ENCODE assay signal across 10 cellular contexts in the genomic region with DNA sequence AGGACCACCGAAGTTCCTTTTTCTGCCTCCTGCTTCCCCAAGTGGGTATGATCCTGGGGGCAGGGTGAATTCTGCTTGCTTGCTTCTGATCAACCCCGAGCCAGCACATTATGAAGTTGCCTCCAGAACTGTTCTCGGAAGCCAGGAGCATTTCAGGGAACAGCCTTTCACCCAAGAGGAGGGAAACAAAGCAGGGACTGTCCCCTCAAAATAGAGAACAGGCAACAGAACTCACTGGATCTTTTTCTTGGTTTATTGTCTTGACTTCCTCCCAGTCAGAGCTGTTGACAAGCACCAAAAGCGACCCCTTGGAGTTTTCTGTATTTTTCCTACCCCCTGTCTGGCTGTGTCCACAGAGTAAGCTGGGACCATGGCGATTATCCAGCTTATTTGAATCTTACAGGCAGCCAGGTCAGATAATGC.
A peak's percentile ranks its signal among the peaks of the same experiment; 100 is the strongest.
DNase-seq lines count a peak whose midpoint lies in the region; ATAC-seq, FAIRE-seq and TF ChIP-seq lines count a peak whose summit lies in the region.
"Had no signal": no experiment of that assay in that cellular context is flagged by ENCODE, and none has a peak within 500 bp of the region (broad histone marks: within the 10 kb centered on the region; RNA-seq: fewer than 3 reads in every experiment).

No MANE protein-coding gene starts in this region.

- H3K14ac ChIP-seq in H1 (ENCODE audit: insufficient read length) (no peak overlapping the region), trophoblast cell (ENCODE audit: low read length) (no peak overlapping the region)

- TF ChIP-seq POLR2A in Peyer's patch (IDR thresholded peaks at IDR 0.05) (no peak), H1 (IDR thresholded peaks at IDR 0.05; ENCODE audit: control extremely low read depth in 1 of 2, low read depth in 2 of 2, low read length in 2 of 2) (no peak)

- no peak overlapping the region for H2BK15ac ChIP-seq in H1 (ENCODE audit: low read length)

- H2AFZ ChIP-seq in H1 (ENCODE audit: low read length) (peak overlapping the region; percentile 93), trophoblast cell (ENCODE audit: insufficient read depth, low read length, poor library complexity) (peak overlapping the region; percentile 2)

- H3K79me1 ChIP-seq in H1 (ENCODE audit: low read depth, low read length) (no peaks in the 10 kb centered on the region), trophoblast cell (ENCODE audit: low read length) (peaks cover 5% of the 10 kb centered on the region)

- POLR2A ChIA-PET in H1 (lab: Charles Lee; ENCODE audit: partially characterized antibody) = no interaction called here

- H2BK120ac ChIP-seq in H1 (replicated peaks; ENCODE audit: low read depth, low read length) = no peak overlapping the region
- H2BK120ac ChIP-seq in trophoblast cell (ENCODE audit: insufficient read depth, low read length, poor library complexity) = peak overlapping the region; percentile 62

- H4K5ac ChIP-seq in H1 (ENCODE audit: insufficient read length, low read depth, low read length) = no peak overlapping the region

- TF ChIP-seq CTCF in Peyer's patch (IDR thresholded peaks at IDR 0.05) (no peak), H1 (IDR thresholded peaks at IDR 0.05; ENCODE audit: control extremely low read depth in 1 of 3, insufficient read depth in 1 of 3, low read depth in 1 of 3, low read length in 3 of 3) (no peak)

- 71% methylated on average over 5 of the region's 5 CpGs; no CpG with 5 or more reads in 1 of the 2 experiments for WGBS in H1 (ENCODE audit: extremely low coverage in 1 of 2, insufficient coverage in 1 of 2, insufficient read length in 1 of 2, insufficient replicate concordance in 2 of 2, low coverage in 1 of 2, low lambda C conversion rate in 2 of 2, missing lambda C conversion rate in 1 of 2), 2 experiments
- WGBS in trophoblast cell (ENCODE audit: extremely low coverage, insufficient coverage, insufficient read length) = no CpG with 5 or more reads among the region's 5 CpGs

- H3K4me1 ChIP-seq in Peyer's patch (peaks cover 0 to 15% (median 13%) of the 10 kb centered on the region in 4 donors), H1 (replicated peaks in 1 of 4; ENCODE audit: control insufficient read depth in 3 of 4, insufficient read depth in 4 of 4, low read length in 3 of 4) (peaks cover 3 to 15% (median 9%) of the 10 kb centered on the region in 4 experiments; a peak in 5 of 7 replicates), trophoblast cell (ENCODE audit: control insufficient read depth in 1 of 2, insufficient read depth in 2 of 2, low read length in 2 of 2) (peaks cover 5% of the 10 kb centered on the region in 2 experiments)

- H2AK5ac ChIP-seq in H1 (ENCODE audit: low read depth, low read length) (no peak overlapping the region), trophoblast cell (ENCODE audit: low read length) (no peak overlapping the region)

- no peaks in the 10 kb centered on the region for H3K36me3 ChIP-seq in Peyer's patch
- H3K36me3 ChIP-seq in H1 (ENCODE audit: control insufficient read depth in 2 of 4, insufficient read depth in 4 of 4, low read length in 3 of 4) = no peaks in the 10 kb centered on the region; a peak in 1 of 8 replicates
- no peaks in the 10 kb centered on the region for H3K36me3 ChIP-seq in trophoblast cell (ENCODE audit: control insufficient read depth in 1 of 2, insufficient read depth in 2 of 2, low read length in 2 of 2)

- no peak overlapping the region for H3K4me3 ChIP-seq in Peyer's patch
- H3K4me3 ChIP-seq in H1 (ENCODE audit: extremely low read depth in 1 of 4, insufficient read depth in 2 of 4, low read depth in 3 of 4, low read length in 4 of 4) = no peak overlapping the region
- H3K4me3 ChIP-seq in trophoblast cell (ENCODE audit: low read depth, low read length) = no peak overlapping the region

- no peak for TF ChIP-seq EP300 in H1 (IDR thresholded peaks at IDR 0.05; ENCODE audit: borderline replicate concordance in 1 of 2, low read depth in 2 of 2, low read length in 2 of 2)

- H2BK5ac ChIP-seq in H1 (ENCODE audit: low read depth, low read length) (no peak overlapping the region), trophoblast cell (ENCODE audit: low read depth, low read length, poor library complexity) (peak overlapping the region; percentile 27)

- H3K4me2 ChIP-seq in H1 (ENCODE audit: insufficient read depth in 1 of 2, low read depth in 2 of 2, low read length in 2 of 2) (no peak overlapping the region), trophoblast cell (ENCODE audit: low read length) (no peak overlapping the region)

- ATAC-seq in GM18517 (IDR thresholded peaks at IDR 0.05; ENCODE audit: unreplicated experiment) (no peak), GM18519 (IDR thresholded peaks at IDR 0.05; ENCODE audit: low FRiP score, unreplicated experiment) (no peak)

- H3K9me3 ChIP-seq in Peyer's patch (no peaks in the 10 kb centered on the region), H1 (ENCODE audit: insufficient read depth in 2 of 2, low read depth in 1 of 2, low read length in 1 of 2) (no peaks in the 10 kb centered on the region), trophoblast cell (ENCODE audit: insufficient read depth, low read depth, low read length) (no peaks in the 10 kb centered on the region)

- H3K18ac ChIP-seq in H1 (ENCODE audit: extremely low read depth, low read length) = no peak overlapping the region
- no peak overlapping the region for H3K18ac ChIP-seq in trophoblast cell (ENCODE audit: low read length)

- H3K4ac ChIP-seq in H1 (replicated peaks; ENCODE audit: insufficient read length, low read depth, low read length) (no peak overlapping the region), trophoblast cell (ENCODE audit: low read depth, low read length) (no peak overlapping the region)

- no peaks in the 10 kb centered on the region for H4K20me1 ChIP-seq in H1 (replicated peaks in 1 of 2; ENCODE audit: control insufficient read depth in 1 of 2, insufficient read depth in 2 of 2, low read length in 2 of 2)

- no peaks in the 10 kb centered on the region for H3K27me3 ChIP-seq in Peyer's patch
- no peaks in the 10 kb centered on the region for H3K27me3 ChIP-seq in H1 (replicated peaks in 1 of 4; ENCODE audit: control insufficient read depth in 3 of 4, extremely low read depth in 1 of 4, insufficient read depth in 3 of 4, low read length in 3 of 4)
- H3K27me3 ChIP-seq in trophoblast cell (ENCODE audit: insufficient read depth, low read length) = no peaks in the 10 kb centered on the region

- no peak overlapping the region for H4K91ac ChIP-seq in H1 (replicated peaks; ENCODE audit: insufficient read length, low read length)
- H4K91ac ChIP-seq in trophoblast cell (ENCODE audit: low read depth, low read length) = no peak overlapping the region

- in situ Hi-C loops in G401 (cut with HindIII; ENCODE audit: low sequenced_read_pairs) = no loop called here

- H4K12ac ChIP-seq in trophoblast cell (ENCODE audit: low read depth, low read length) = no peak overlapping the region

- H3K56ac ChIP-seq in H1 (replicated peaks; ENCODE audit: insufficient read length, low read depth, low read length) = no peak overlapping the region

- H3K27ac ChIP-seq in Peyer's patch (peak overlapping the region in 3 of 4 donors; percentile 3 to 72 (median 54)), H1 (ENCODE audit: low read depth, low read length) (no peak overlapping the region), trophoblast cell (ENCODE audit: low read depth, low read length) (no peak overlapping the region)

- H3K79me2 ChIP-seq in H1 (ENCODE audit: control insufficient read depth in 1 of 2, insufficient read depth in 2 of 2, low read length in 2 of 2) (no peaks in the 10 kb centered on the region), trophoblast cell (ENCODE audit: control insufficient read depth, insufficient read depth, low read length, poor library complexity) (no peaks in the 10 kb centered on the region)

- H2BK12ac ChIP-seq in H1 (ENCODE audit: low read depth, low read length) = no peak overlapping the region
- peak overlapping the region; percentile 44 for H2BK12ac ChIP-seq in trophoblast cell (ENCODE audit: low read length)

- TF ChIP-seq RAD21 in H1 (IDR thresholded peaks at IDR 0.05 in 1 of 2, conservative IDR thresholded peaks at IDR 0.05 in 1 of 2; ENCODE audit: low read depth in 2 of 2, low read length in 2 of 2) = no peak

- FAIRE-seq in H1 (lab: Jason Lieb, UNC) = no peak
- FAIRE-seq: HTR-8/SVneo had no signal

- no peak overlapping the region for H2BK20ac ChIP-seq in H1 (ENCODE audit: low read length)

- H3K23me2 ChIP-seq in H1 (ENCODE audit: low read depth, low read length) = peaks cover 2% of the 10 kb centered on the region; the same call in 1 of the 2 replicates

- DNase-seq in G401 (ENCODE audit: low spot score) = peak; percentile 36
- DNase-seq in Peyer's patch = no peak
- no peak for DNase-seq in H1 (ENCODE audit: low read depth in 1 of 2, low spot score in 2 of 2)
- no peak for DNase-seq in trophoblast cell
- DNase-seq in effector CD8-positive, alpha-beta T cell (lab: John Stamatoyannopoulos, UW) = no peak
- no peak for DNase-seq in HuH-7.5 (ENCODE audit: low spot score)
- DNase-seq: activated CD8-positive, alpha-beta memory T cell treated with anti-CD3 and anti-CD28 coated beads, Interleukin-2, amount 50 U/mL, for 4 hours had no signal

- H4K8ac ChIP-seq in H1 (ENCODE audit: extremely low read depth, insufficient read depth, low read length) (no peak overlapping the region), trophoblast cell (ENCODE audit: low read depth, low read length) (no peak overlapping the region)

- H3K9ac ChIP-seq in H1 (replicated peaks in 1 of 4; ENCODE audit: extremely low read depth in 1 of 4, low read depth in 3 of 4, low read length in 3 of 4) (no peak overlapping the region), trophoblast cell (ENCODE audit: low read length) (no peak overlapping the region)

- CTCF ChIA-PET in H1 (lab: Charles Lee; ENCODE audit: partially characterized antibody) = interaction anchor here (1.2 to 2.7 kb wide), 4 partner anchors 23 to 171 kb away, joined by 4 to 11 read pairs (median 4); no protein-coding TSS in a partner anchor

- H3K23ac ChIP-seq in H1 (ENCODE audit: insufficient read length) (no peak overlapping the region), trophoblast cell (ENCODE audit: low read length) (no peak overlapping the region)

TF ChIP-seq in H1, 55 proteins besides CTCF, POLR2A, EP300 and RAD21:
- TF ChIP-seq SAP30 (IDR thresholded peaks at IDR 0.05; ENCODE audit: insufficient read depth, insufficient replicate concordance, low read length) (no peak), TAF1 (IDR thresholded peaks at IDR 0.05; ENCODE audit: low read depth, low read length) (no peak)
TF ChIP-seq in H1: peak in this region for 0.

Comparison
In these comparisons a context has a peak if more than half of its experiments do, and no peak if none do; other contexts are left out.
1. H3K27ac ChIP-seq: peak in Peyer's patch (3 of 4); none in H1 (single experiment) and trophoblast cell (single experiment).